In the genomic region with DNA sequence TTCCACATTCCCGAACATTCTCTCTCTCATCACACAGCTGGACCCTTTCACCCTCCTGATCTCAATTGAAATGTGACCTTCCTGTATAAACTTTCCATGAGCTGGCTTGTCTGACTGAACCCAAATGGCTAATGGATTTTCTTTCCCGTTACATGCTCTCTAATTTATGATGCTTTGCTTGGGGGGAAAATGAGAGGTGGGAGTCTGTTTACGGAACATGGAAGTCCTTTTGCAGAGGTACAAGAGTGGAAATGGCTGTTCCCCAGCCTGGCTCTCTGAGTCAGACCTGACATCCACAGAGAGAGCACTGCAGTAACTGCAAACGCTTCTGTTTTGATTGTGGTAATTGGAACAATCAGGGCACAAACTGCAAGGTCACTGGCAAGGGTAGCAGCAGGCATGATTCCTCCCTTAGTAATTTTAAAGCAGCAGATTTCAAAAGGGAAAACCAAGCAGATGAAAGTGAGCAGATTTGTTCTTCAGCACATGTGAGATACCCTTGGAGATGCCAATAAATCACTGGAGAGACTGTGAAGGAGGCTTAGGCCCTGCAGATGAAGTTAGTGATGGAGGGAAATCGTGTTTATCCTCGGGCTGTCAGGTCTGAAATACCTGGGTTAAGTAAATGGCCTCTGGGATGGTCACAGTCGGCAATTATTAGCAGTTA, we compare ENCODE assay signal across 9 cellular contexts.
DNase-seq lines count a peak whose midpoint lies in the region; ATAC-seq and TF ChIP-seq lines count a peak whose summit lies in the region.
"Had no signal": no experiment of that assay in that cellular context is flagged by ENCODE, and none has a peak within 500 bp of the region (broad histone marks: within the 10 kb centered on the region; RNA-seq: fewer than 3 reads in every experiment).

No MANE protein-coding gene starts in this region.

- 21 to 27% methylated on average over 7 of the region's 7 CpGs for WGBS in lower leg skin, 2 donors

- H3K36me3 Mint-ChIP-seq in brain = no peaks in the 10 kb centered on the region

- peaks cover 44% of the 10 kb centered on the region for H3K4me1 Mint-ChIP-seq in brain

- TF ChIP-seq CTCF in brain (conservative IDR thresholded peaks at IDR 0.05) = no peak
- TF ChIP-seq CTCF in lower leg skin (IDR thresholded peaks at IDR 0.05) = no peak

- peaks cover 4% of the 10 kb centered on the region for H3K27me3 Mint-ChIP-seq in brain

- ATAC-seq in Right ventricle myocardium superior (ENCODE audit: poor library complexity) (peak; percentile 55), GM18909 (IDR thresholded peaks at IDR 0.05; ENCODE audit: poor library complexity, unreplicated experiment) (no peak)

- TF ChIP-seq POLR2A in lower leg skin (IDR thresholded peaks at IDR 0.05) = no peak

- H3K4me3 Mint-ChIP-seq in brain = peak overlapping the region in 2 of 5 experiments; percentile 18 to 29

- DNase-seq in Right ventricle myocardium superior (no peak), cardiac septum (ENCODE audit: low spot score) (no peak), lower leg skin (ENCODE audit: low spot score in 2 of 2) (peak; percentile 26 to 86), NCI-H526 treated with DMSO at 0.1 percent for 48 hours (lab: John Stamatoyannopoulos, UW) (no peak), NCI-H345 treated with DMSO at 0.1 percent for 48 hours (lab: John Stamatoyannopoulos, UW; ENCODE audit: unreplicated experiment) (no peak)
- no peak for DNase-seq in stimulated activated CD4-positive, alpha-beta T cell treated with anti-CD3 and anti-CD28 coated beads, Interleukin-12 subunit alpha, Interleukin-12 subunit beta, amount 100 ng/mL, for 4 hours

- H3K9me3 Mint-ChIP-seq in brain = no peaks in the 10 kb centered on the region

- no peak overlapping the region for H3K4me3 ChIP-seq in lower leg skin (ENCODE audit: low read depth, poor library complexity, severe bottlenecking)
- H3K4me3 ChIP-seq: BLaER1 had no signal

- intact Hi-C loops in Right ventricle myocardium superior (cut with DNase I) = no loop called here
- intact Hi-C loops in cardiac septum (cut with DNase I) = no loop called here
- intact Hi-C loops in lower leg skin (cut with DNase I; ENCODE audit: low total_unique reads) = no loop called here

- peak overlapping the region; percentile 25 to 87 (median 60) for H3K27ac Mint-ChIP-seq in brain

Comparison
In these comparisons a context has a peak if more than half of its experiments do, and no peak if none do; other contexts are left out.
1. DNase-seq: peak in lower leg skin (2 of 2); none in Right ventricle myocardium superior (single experiment), cardiac septum (single experiment), stimulated activated CD4-positive, alpha-beta T cell treated with anti-CD3 and anti-CD28 coated beads, Interleukin-12 subunit alpha, Interleukin-12 subunit beta, amount 100 ng/mL, for 4 hours (single experiment), NCI-H526 treated with DMSO at 0.1 percent for 48 hours (single experiment) and NCI-H345 treated with DMSO at 0.1 percent for 48 hours (single experiment).